In the genomic region with DNA sequence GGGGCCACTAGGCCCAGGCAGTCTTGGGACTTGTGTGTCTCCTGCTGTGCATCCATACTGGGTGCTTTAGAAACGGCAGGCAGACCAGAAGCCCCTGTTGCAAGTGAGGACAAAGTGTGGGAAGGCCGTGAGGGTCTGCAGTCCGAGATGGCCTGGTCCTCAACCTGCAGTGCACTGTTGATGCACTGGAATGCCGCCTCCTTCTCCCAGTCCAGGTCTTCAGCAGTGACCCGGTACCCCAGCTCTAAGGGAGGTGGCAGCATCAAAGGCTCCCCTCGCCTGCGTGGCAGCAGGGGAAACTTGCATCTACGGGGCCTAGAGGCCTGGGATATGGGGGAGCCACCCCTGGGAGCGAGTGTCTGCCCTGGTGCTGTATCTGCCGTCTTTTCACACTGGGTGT, we compare ENCODE assay signal across 2 cellular contexts. TPM values are rescaled to one million over a fixed set of nuclear protein-coding genes. Genes with fewer than 3 reads are reported as not detected.
"Had no signal": no experiment of that assay in that cellular context is flagged by ENCODE, and none has a peak within 500 bp of the region (broad histone marks: within the 10 kb centered on the region; RNA-seq: fewer than 3 reads in every experiment).

No MANE protein-coding gene starts in this region.

RNA-seq across cellular contexts. Expression of gene GGTLC2, which starts 2.2 kb away (rescaled TPM):
- total RNA-seq: G401, GM12878 had no signal
- polyA plus RNA-seq: GM12878 had no signal
